ENCODE assay signal across 11 cellular contexts in genomic region chr3:100525753-100526612, GRCh38. TPM values are rescaled to one million over a fixed set of nuclear protein-coding genes. Genes with fewer than 3 reads are reported as not detected.
A peak's percentile ranks its signal among the peaks of the same experiment; 100 is the strongest.
DNase-seq lines count a peak whose midpoint lies in the region; ATAC-seq, FAIRE-seq and TF ChIP-seq lines count a peak whose summit lies in the region.
"Had no signal": no experiment of that assay in that cellular context is flagged by ENCODE, and none has a peak within 500 bp of the region (broad histone marks: within the 10 kb centered on the region; RNA-seq: fewer than 3 reads in every experiment).

No MANE protein-coding gene starts in this region.

- H2AFZ ChIP-seq in keratinocyte (ENCODE audit: control insufficient read depth, low read length) = peak overlapping the region; percentile 73

- peak overlapping the region; percentile 89 for H3K27ac ChIP-seq in keratinocyte (ENCODE audit: control insufficient read depth, insufficient read depth, low read length)

- DNase-seq in DMS79 treated with DMSO at 0.1 percent for 48 hours (lab: John Stamatoyannopoulos, UW) (peak; percentile 10), DMS79 (lab: John Stamatoyannopoulos, UW) (no peak), bronchial epithelial cell (ENCODE audit: low read depth) (peak; percentile 80), keratinocyte (ENCODE audit: low read depth, low spot score) (peak; percentile 61), urothelium cell line (ENCODE audit: low spot score) (no peak), NCI-H187 treated with DMSO at 0.1 percent for 48 hours (lab: John Stamatoyannopoulos, UW) (no peak), NCI-H82 treated with DMSO at 0.1 percent for 48 hours (lab: John Stamatoyannopoulos, UW; ENCODE audit: unreplicated experiment) (no peak)
- DNase-seq: NCI-H1105, retina had no signal

- peak overlapping the region; percentile 69 for H3K4me2 ChIP-seq in keratinocyte (ENCODE audit: control insufficient read depth, extremely low read depth, insufficient read depth, low read depth, low read length)

- H3K9me1 ChIP-seq in keratinocyte (ENCODE audit: control insufficient read depth, extremely low read depth, insufficient read depth, low read length) = no peaks in the 10 kb centered on the region

- H4K20me1 ChIP-seq in keratinocyte (ENCODE audit: control insufficient read depth, extremely low read depth, insufficient read depth, low read length) = no peaks in the 10 kb centered on the region

- H3K27me3 ChIP-seq in bronchial epithelial cell (ENCODE audit: control insufficient read depth, insufficient read depth, low read length) (no peaks in the 10 kb centered on the region), keratinocyte (ENCODE audit: control insufficient read depth, extremely low read depth, insufficient read depth, low read length) (no peaks in the 10 kb centered on the region)

- peak overlapping the region; percentile 70 for H3K9ac ChIP-seq in keratinocyte (ENCODE audit: control insufficient read depth, extremely low read depth, insufficient read depth, low read length)

- no peaks in the 10 kb centered on the region for H3K36me3 ChIP-seq in bronchial epithelial cell (ENCODE audit: control insufficient read depth, insufficient read depth, low read length)
- H3K36me3 ChIP-seq in keratinocyte (ENCODE audit: control insufficient read depth in 2 of 2, extremely low read depth in 1 of 2, insufficient read depth in 2 of 2, low read length in 2 of 2) = no peaks in the 10 kb centered on the region

- FAIRE-seq in bronchial epithelial cell (lab: Jason Lieb, UNC) (peak; percentile 79), keratinocyte (lab: Jason Lieb, UNC) (peak; percentile 98), urothelium cell line (lab: Jason Lieb, UNC) (peak; percentile 9)
- FAIRE-seq: A204.1 had no signal

- peaks cover 26% of the 10 kb centered on the region for H3K4me1 ChIP-seq in keratinocyte (ENCODE audit: control insufficient read depth, extremely low read depth, insufficient read depth, low read length)

- dilution Hi-C loops in keratinocyte (cut with MboI; ENCODE audit: extremely low pct_ligation_motif_present, low sequenced_read_pairs) = no loop called here

- no peaks in the 10 kb centered on the region for H3K79me2 ChIP-seq in keratinocyte (ENCODE audit: control insufficient read depth, insufficient read depth, low read length)

- ATAC-seq in GM18517 (IDR thresholded peaks at IDR 0.05; ENCODE audit: unreplicated experiment) = no peak

- H3K9me3 ChIP-seq in keratinocyte (ENCODE audit: control insufficient read depth, low read depth, low read length) = no peaks in the 10 kb centered on the region

- TF ChIP-seq CTCF in bronchial epithelial cell (IDR thresholded peaks at IDR 0.05; ENCODE audit: insufficient read depth, low read length, severe bottlenecking) (no peak), keratinocyte (optimal IDR thresholded peaks at IDR 0.05 in 1 of 3, IDR thresholded peaks at IDR 0.05 in 1 of 3, conservative IDR thresholded peaks at IDR 0.05 in 1 of 3; ENCODE audit: extremely low read depth in 1 of 3, insufficient read depth in 2 of 3, low read length in 3 of 3) (no peak)

- H3K4me3 ChIP-seq in bronchial epithelial cell (ENCODE audit: low read depth, low read length) = no peak overlapping the region
- peak overlapping the region in 2 of 3 experiments; percentile 14 to 18 for H3K4me3 ChIP-seq in keratinocyte (ENCODE audit: control insufficient read depth in 2 of 3, extremely low read depth in 1 of 3, insufficient read depth in 2 of 3, low read depth in 1 of 3, low read length in 3 of 3)

RNA-seq across cellular contexts. Expression of gene TMEM45A, which starts 33.6 kb away (rescaled TPM):
- 6.5 and 6.8 TPM in 2 replicates for total RNA-seq in bronchial epithelial cell
- 29.7 to 61.1 TPM (median 57.2 TPM) in 3 replicates for polyA plus RNA-seq in keratinocyte
- 294 TPM for polyA plus RNA-seq in keratinocyte (2011; ENCODE audit: low read depth)
- 29.0 and 46.3 TPM in 2 replicates for polyA plus RNA-seq in keratinocyte (2011; cell fraction: cytosol; rRNA removed)
- 37.4 and 69.0 TPM in 2 replicates for polyA plus RNA-seq in keratinocyte (2011; cell fraction: nucleus; rRNA removed)
- polyA plus RNA-seq in keratinocyte (2012; ENCODE audit: low replicate concordance) = 28.0 and 849 TPM in 2 replicates
- polyA minus RNA-seq in keratinocyte = 5.7 to 55.0 TPM (median 30.0 TPM) in 3 replicates
- polyA minus RNA-seq in keratinocyte (2011; cell fraction: cytosol; rRNA and poly(A)+ RNA removed) = 16.1 TPM
- polyA minus RNA-seq in keratinocyte (2011; cell fraction: nucleus; rRNA and poly(A)+ RNA removed) = 31.0 and 41.1 TPM in 2 replicates

Comparison
In these comparisons a context has a peak if more than half of its experiments do, and no peak if none do; other contexts are left out.
1. DNase-seq: peak in DMS79 treated with DMSO at 0.1 percent for 48 hours (single experiment), bronchial epithelial cell (single experiment) and keratinocyte (single experiment); none in DMS79 (single experiment), urothelium cell line (single experiment), NCI-H187 treated with DMSO at 0.1 percent for 48 hours (single experiment) and NCI-H82 treated with DMSO at 0.1 percent for 48 hours (single experiment).